In the genomic region with DNA sequence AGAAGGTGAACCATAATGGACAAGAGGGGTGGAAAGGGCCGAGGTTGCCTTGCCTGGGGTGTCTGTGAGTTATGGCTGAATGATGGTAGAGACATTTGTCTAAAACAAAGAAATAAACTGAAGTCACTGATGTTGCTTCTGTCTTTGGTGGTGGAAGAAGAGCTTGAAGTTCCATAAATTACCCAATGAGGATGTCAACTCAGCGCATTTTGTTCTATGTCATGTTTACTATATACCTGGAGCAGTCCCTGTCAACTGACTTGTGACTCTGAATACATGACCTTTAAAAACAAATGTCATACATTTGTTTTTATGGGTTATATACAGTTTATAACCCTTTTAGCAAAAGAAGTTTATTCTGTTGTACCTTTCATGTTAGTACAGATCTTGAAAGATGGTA, we compare ENCODE assay signal across 25 cellular contexts.
"Had no signal": no experiment of that assay in that cellular context is flagged by ENCODE, and none has a peak within 500 bp of the region (broad histone marks: within the 10 kb centered on the region; RNA-seq: fewer than 3 reads in every experiment).

No MANE protein-coding gene starts in this region.

- DNase-seq: activated CD4-positive, alpha-beta memory T cell treated with anti-CD3 and anti-CD28 coated beads for 36 hours; activated CD4-positive, alpha-beta T cell treated with anti-CD3 and anti-CD28 coated beads for 48 hours; activated effector memory CD4-positive, alpha-beta T cell treated with Interleukin-2 at 50 U/mL for 16 hours; activated naive CD4-positive, alpha-beta T cell treated with anti-CD3 and anti-CD28 coated beads for 36 hours; activated naive CD8-positive, alpha-beta T cell treated with anti-CD3 and anti-CD28 coated beads, Interleukin-2, amount 10 ng/mL, durations not matched to agents 7 days and 5 days; activated T-cell treated with anti-CD3 and anti-CD28 coated beads, Interleukin-2, amount 50 U/mL, for 48 hours; amniotic stem cell; cerebellar nuclear complex; cortex of kidney; endodermal cell; esophagus squamous epithelium; foreskin fibroblast; heart right ventricle; islet precursor cell; left cardiac atrium; occipital lobe; posterior cingulate gyrus; spleen; stimulated activated CD4-positive, alpha-beta T cell treated with anti-CD3 and anti-CD28 coated beads, Interleukin-4, amount 100 ng/mL, for 1 hour; stimulated activated naive CD4-positive, alpha-beta T cell; testis; trophoblast cell; uterus had no signal

- H3K4me3 ChIP-seq: esophagus squamous epithelium, heart right ventricle, spleen, testis, uterus had no signal

- H3K36me3 ChIP-seq: uterus had no signal

- H3K27ac ChIP-seq: esophagus squamous epithelium, spleen, testis, uterus had no signal

- ATAC-seq: heart right ventricle, left cardiac atrium, sciatic nerve had no signal

- FAIRE-seq: bronchial epithelial cell had no signal

- H3K9me3 ChIP-seq: esophagus squamous epithelium, heart right ventricle, spleen, testis, uterus had no signal

- H3K4me1 ChIP-seq: testis, uterus had no signal

- H3K27me3 ChIP-seq: esophagus squamous epithelium, heart right ventricle, spleen, testis, uterus had no signal
